18 cellular contexts compared by ENCODE assay signal in the genomic region with DNA sequence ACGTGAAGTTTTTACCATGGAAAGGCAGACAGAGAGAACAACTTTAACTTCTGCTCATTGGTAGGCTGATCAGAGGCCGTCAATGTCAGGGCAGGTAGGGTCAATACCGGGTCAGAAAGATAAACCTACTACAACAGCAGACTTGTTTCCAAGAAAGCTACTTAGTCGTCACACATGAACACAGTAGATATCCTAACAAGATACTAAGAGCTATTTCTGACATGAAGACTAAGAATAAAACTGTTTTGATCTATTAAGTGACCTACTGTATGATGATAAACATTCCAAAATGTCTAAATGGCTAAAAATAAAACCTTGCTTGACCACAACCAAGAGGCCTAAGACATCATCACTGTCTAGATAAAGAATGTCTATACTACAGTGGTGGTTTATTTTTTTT.
"Had no signal": no experiment of that assay in that cellular context is flagged by ENCODE, and none has a peak within 500 bp of the region (broad histone marks: within the 10 kb centered on the region; RNA-seq: fewer than 3 reads in every experiment).

No MANE protein-coding gene starts in this region.

- ATAC-seq: esophagus mucosa; left colon; mucosa of descending colon; natural killer cell treated with Interleukin-12 subunit alpha and Interleukin-12 subunit beta and Interleukin-15 and Interleukin-18, amount 100 ng/mL, for 72 hours; stimulated activated naive B cell treated with anti-CD40 and anti-IgM and Interleukin-4, amounts not matched to agents 10 μg/mL and 1 μg/mL and 100 μg/mL, for 72 hours; stimulated activated naive CD8-positive, alpha-beta T cell treated with anti-CD3 and anti-CD28 coated beads, Interleukin-15, amount 100 ng/mL, for 72 hours had no signal

- H3K9me3 ChIP-seq: mucosa of descending colon, ovary, right lobe of liver, testis, tibial nerve had no signal

- H3K27ac ChIP-seq: dorsolateral prefrontal cortex, neural progenitor cell, ovary, right lobe of liver, testis, tibial nerve had no signal

- H3K4me1 ChIP-seq: right lobe of liver, testis, tibial nerve had no signal

- H3K27me3 ChIP-seq: dorsolateral prefrontal cortex, neural progenitor cell, ovary, right lobe of liver, testis, tibial nerve had no signal

- H3K4me2 ChIP-seq: neural progenitor cell had no signal

- H2AFZ ChIP-seq: neural progenitor cell had no signal

- H3K9ac ChIP-seq: neural progenitor cell had no signal

- H3K4me3 ChIP-seq: dorsolateral prefrontal cortex, mucosa of descending colon, neural progenitor cell, ovary, right lobe of liver, testis, tibial nerve had no signal

- DNase-seq: cortex of kidney; dorsolateral prefrontal cortex; effector CD8-positive, alpha-beta T cell; kidney; left colon; mucosa of descending colon; nucleus accumbens; ovary; right lobe of liver; stimulated activated CD4-positive, alpha-beta T cell treated with anti-CD3 and anti-CD28 coated beads, Interleukin-2, amount 100 ng/mL, for 24 hours; stimulated activated CD4-positive, alpha-beta T cell treated with anti-CD3 and anti-CD28 coated beads, Interleukin-4, amount 100 ng/mL, for 4 hours; stimulated activated naive B cell treated with anti-CD40 and anti-IgM and Interleukin-4, amounts not matched to agents 10 μg/mL and 1 μg/mL and 100 μg/mL, for 72 hours; stimulated activated naive CD8-positive, alpha-beta T cell treated with anti-CD3 and anti-CD28 coated beads, Interleukin-15, amount 100 ng/mL, for 72 hours; testis had no signal

- H3K36me3 ChIP-seq: neural progenitor cell, ovary, right lobe of liver, tibial nerve had no signal
